1 cellular context compared by ENCODE assay signal in the genomic region with DNA sequence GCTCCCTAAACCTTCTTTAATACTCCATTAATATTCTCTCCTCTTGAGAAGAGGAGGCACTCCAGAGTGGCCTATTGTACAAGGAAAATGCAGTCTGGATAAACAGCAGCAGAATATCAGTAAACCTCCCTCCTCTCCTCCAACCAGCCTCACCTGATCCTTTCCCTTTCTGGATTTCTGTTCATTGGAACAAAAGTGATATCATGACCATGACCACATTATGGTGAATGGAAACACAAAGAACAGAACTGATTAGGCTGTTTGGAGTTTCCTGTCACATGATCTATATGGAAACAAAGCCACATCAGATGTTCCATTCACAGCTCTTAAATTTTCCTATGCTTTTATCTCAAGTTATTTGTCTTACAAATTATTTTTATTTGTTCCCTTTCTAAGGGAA.
TF ChIP-seq lines count a peak whose summit lies in the region.

No MANE protein-coding gene starts in this region.

TF ChIP-seq in GM23338, 12 proteins besides CTCF, POLR2A, EP300 and RAD21 (continued from another document):
- TF ChIP-seq, protein P1, sequence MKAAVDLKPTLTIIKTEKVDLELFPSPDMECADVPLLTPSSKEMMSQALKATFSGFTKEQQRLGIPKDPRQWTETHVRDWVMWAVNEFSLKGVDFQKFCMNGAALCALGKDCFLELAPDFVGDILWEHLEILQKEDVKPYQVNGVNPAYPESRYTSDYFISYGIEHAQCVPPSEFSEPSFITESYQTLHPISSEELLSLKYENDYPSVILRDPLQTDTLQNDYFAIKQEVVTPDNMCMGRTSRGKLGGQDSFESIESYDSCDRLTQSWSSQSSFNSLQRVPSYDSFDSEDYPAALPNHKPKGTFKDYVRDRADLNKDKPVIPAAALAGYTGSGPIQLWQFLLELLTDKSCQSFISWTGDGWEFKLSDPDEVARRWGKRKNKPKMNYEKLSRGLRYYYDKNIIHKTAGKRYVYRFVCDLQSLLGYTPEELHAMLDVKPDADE (IDR thresholded peaks at IDR 0.05) = no peak
- TF ChIP-seq NANOG (IDR thresholded peaks at IDR 0.05; ENCODE audit: borderline replicate concordance) = no peak
- no peak for TF ChIP-seq POLR2AphosphoS5 (IDR thresholded peaks at IDR 0.05; ENCODE audit: low read depth)
- TF ChIP-seq, protein P2, sequence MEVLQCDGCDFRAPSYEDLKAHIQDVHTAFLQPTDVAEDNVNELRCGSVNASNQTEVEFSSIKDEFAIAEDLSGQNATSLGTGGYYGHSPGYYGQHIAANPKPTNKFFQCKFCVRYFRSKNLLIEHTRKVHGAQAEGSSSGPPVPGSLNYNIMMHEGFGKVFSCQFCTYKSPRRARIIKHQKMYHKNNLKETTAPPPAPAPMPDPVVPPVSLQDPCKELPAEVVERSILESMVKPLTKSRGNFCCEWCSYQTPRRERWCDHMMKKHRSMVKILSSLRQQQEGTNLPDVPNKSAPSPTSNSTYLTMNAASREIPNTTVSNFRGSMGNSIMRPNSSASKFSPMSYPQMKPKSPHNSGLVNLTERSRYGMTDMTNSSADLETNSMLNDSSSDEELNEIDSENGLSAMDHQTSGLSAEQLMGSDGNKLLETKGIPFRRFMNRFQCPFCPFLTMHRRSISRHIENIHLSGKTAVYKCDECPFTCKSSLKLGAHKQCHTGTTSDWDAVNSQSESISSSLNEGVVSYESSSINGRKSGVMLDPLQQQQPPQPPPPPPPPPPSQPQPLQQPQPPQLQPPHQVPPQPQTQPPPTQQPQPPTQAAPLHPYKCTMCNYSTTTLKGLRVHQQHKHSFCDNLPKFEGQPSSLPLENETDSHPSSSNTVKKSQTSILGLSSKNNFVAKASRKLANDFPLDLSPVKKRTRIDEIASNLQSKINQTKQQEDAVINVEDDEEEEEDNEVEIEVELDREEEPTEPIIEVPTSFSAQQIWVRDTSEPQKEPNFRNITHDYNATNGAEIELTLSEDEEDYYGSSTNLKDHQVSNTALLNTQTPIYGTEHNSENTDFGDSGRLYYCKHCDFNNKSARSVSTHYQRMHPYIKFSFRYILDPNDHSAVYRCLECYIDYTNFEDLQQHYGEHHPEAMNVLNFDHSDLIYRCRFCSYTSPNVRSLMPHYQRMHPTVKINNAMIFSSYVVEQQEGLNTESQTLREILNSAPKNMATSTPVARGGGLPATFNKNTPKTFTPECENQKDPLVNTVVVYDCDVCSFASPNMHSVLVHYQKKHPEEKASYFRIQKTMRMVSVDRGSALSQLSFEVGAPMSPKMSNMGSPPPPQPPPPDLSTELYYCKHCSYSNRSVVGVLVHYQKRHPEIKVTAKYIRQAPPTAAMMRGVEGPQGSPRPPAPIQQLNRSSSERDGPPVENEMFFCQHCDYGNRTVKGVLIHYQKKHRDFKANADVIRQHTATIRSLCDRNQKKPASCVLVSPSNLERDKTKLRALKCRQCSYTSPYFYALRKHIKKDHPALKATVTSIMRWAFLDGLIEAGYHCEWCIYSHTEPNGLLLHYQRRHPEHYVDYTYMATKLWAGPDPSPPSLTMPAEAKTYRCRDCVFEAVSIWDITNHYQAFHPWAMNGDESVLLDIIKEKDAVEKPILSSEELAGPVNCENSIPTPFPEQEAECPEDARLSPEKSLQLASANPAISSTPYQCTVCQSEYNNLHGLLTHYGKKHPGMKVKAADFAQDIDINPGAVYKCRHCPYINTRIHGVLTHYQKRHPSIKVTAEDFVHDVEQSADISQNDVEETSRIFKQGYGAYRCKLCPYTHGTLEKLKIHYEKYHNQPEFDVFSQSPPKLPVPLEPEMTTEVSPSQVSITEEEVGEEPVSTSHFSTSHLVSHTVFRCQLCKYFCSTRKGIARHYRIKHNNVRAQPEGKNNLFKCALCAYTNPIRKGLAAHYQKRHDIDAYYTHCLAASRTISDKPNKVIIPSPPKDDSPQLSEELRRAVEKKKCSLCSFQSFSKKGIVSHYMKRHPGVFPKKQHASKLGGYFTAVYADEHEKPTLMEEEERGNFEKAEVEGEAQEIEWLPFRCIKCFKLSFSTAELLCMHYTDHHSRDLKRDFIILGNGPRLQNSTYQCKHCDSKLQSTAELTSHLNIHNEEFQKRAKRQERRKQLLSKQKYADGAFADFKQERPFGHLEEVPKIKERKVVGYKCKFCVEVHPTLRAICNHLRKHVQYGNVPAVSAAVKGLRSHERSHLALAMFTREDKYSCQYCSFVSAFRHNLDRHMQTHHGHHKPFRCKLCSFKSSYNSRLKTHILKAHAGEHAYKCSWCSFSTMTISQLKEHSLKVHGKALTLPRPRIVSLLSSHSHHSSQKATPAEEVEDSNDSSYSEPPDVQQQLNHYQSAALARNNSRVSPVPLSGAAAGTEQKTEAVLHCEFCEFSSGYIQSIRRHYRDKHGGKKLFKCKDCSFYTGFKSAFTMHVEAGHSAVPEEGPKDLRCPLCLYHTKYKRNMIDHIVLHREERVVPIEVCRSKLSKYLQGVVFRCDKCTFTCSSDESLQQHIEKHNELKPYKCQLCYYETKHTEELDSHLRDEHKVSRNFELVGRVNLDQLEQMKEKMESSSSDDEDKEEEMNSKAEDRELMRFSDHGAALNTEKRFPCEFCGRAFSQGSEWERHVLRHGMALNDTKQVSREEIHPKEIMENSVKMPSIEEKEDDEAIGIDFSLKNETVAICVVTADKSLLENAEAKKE (CRISPR knock-in tag; IDR thresholded peaks at IDR 0.05) = no peak
- no peak for TF ChIP-seq CREB1 (CRISPR knock-in tag; IDR thresholded peaks at IDR 0.05; ENCODE audit: low read depth)
- no peak for TF ChIP-seq JUNB (IDR thresholded peaks at IDR 0.05; ENCODE audit: unreplicated experiment)
- TF ChIP-seq STAT1 (IDR thresholded peaks at IDR 0.05; ENCODE audit: unreplicated experiment) = no peak
